Comparison of ENCODE assay signal across 8 cellular contexts in genomic region chr3:46960081-46960701, GRCh38. TPM values are rescaled to one million over a fixed set of nuclear protein-coding genes. Genes with fewer than 3 reads are reported as not detected.
DNase-seq lines count a peak whose midpoint lies in the region; ATAC-seq and FAIRE-seq lines count a peak whose summit lies in the region.

No MANE protein-coding gene starts in this region.

- intact Hi-C loops in sciatic nerve (cut with DNase I), result no loop called here

- H3K36me3 Mint-ChIP-seq in T-cell, result peaks cover 7% of the 10 kb centered on the region

- no peaks in the 10 kb centered on the region for H3K9me3 Mint-ChIP-seq in T-cell

- H3K4me3 Mint-ChIP-seq in T-cell, result peak overlapping the region in 1 of 3 donors; percentile 41

- CTCF ChIA-PET in T-cell (lab: Charles Lee), result no interaction called here

- ATAC-seq in T-cell (replicated peaks in 1 of 4) (no peak), sciatic nerve (peak; percentile 54), HG02938 (IDR thresholded peaks at IDR 0.05; ENCODE audit: unreplicated experiment) (no peak), HG03457 (IDR thresholded peaks at IDR 0.05; ENCODE audit: unreplicated experiment) (no peak)

- H3K27me3 Mint-ChIP-seq in T-cell, result no peaks in the 10 kb centered on the region

- H3K27ac Mint-ChIP-seq in T-cell, result peak overlapping the region; percentile 74 to 83

- DNase-seq in GM19239 (ENCODE audit: insufficient read length, low spot score) (no peak), T-cell (no peak), fibroblast of peridontal ligament (ENCODE audit: extremely low read depth) (peak; percentile 27), sciatic nerve (ENCODE audit: low spot score) (no peak), DMS153 (lab: John Stamatoyannopoulos, UW) (no peak), RKO (ENCODE audit: low spot score) (no peak)

- POLR2A ChIA-PET in T-cell (lab: Charles Lee), result interaction anchor here in 1 of 2 donors (0.6 kb wide), 1 partner anchor 16 kb away, joined by 3 read pairs; no protein-coding TSS in a partner anchor

- FAIRE-seq in GM19239 (lab: Jason Lieb, UNC), result peak; percentile 21

- peaks cover 78 to 84% (median 79%) of the 10 kb centered on the region in 3 donors for H3K4me1 Mint-ChIP-seq in T-cell

RNA-seq across cellular contexts. Expression of gene CCDC12, which starts 16.4 kb away (rescaled TPM):
- 10 to 100 TPM; 66.5 to 78.4 (median 72.8) TPM for total RNA-seq in T-cell
- total RNA-seq in sciatic nerve, result 40.9 TPM

RNA-seq across cellular contexts. Expression of gene NBEAL2, which starts 19.3 kb away (rescaled TPM):
- total RNA-seq in T-cell (100 to 1,000 TPM; 141 to 206 (median 182) TPM), sciatic nerve (44.0 TPM)
